ENCODE assay signal across 1 cellular context in the genomic region with DNA sequence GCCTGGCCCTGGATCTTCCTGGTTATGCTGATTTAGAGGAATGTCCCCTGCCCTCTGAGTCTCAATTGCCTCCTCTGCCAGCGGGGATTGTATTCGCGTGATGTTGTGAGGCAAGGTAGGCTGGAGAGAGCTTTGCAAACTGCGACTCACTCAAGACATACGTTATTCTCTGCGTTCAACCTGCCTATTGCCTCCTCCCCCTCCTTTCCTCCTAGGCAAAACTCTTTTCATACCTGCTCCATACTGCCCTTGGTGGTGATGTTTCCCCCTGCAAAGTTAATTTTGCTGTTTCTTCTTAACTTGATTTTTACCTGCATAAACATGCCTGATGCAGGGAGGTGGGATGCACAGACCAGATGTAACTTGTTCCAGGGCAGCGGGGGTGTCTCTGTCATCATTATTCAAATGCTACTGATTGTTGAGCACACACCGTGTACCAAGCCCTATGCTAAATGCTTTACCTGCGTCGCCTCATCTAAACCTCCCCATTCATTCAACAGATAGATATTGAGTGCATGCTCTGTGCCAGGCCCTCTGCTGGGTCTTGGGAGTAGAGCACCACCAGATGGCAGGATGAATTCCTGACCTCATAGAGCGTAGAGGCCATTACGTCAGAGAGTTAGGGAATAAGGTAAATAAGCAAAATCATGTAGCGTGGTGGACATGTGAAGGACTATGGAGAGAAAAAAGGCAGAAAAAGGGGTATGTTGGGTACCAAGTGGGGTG.
TF ChIP-seq lines count a peak whose summit lies in the region.

No MANE protein-coding gene starts in this region.

TF ChIP-seq in SK-N-SH treated with all-trans-retinoic acid at 6 μM for 48 hours, 23 proteins besides CTCF, POLR2A, EP300 and RAD21 (continued from another document):
- TF ChIP-seq, protein P1, sequence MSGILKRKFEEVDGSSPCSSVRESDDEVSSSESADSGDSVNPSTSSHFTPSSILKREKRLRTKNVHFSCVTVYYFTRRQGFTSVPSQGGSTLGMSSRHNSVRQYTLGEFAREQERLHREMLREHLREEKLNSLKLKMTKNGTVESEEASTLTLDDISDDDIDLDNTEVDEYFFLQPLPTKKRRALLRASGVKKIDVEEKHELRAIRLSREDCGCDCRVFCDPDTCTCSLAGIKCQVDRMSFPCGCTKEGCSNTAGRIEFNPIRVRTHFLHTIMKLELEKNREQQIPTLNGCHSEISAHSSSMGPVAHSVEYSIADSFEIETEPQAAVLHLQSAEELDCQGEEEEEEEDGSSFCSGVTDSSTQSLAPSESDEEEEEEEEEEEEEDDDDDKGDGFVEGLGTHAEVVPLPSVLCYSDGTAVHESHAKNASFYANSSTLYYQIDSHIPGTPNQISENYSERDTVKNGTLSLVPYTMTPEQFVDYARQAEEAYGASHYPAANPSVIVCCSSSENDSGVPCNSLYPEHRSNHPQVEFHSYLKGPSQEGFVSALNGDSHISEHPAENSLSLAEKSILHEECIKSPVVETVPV (CRISPR knock-in tag; IDR thresholded peaks at IDR 0.05), result no peak
- TF ChIP-seq ZFP30 (CRISPR knock-in tag; IDR thresholded peaks at IDR 0.05) (no peak), CSDC2 (CRISPR knock-in tag; IDR thresholded peaks at IDR 0.05) (no peak), ZC3H10 (CRISPR knock-in tag; IDR thresholded peaks at IDR 0.05) (no peak), ZNF565 (CRISPR knock-in tag; conservative IDR thresholded peaks at IDR 0.05; ENCODE audit: low read depth) (no peak), OSR1 (CRISPR knock-in tag; IDR thresholded peaks at IDR 0.05) (no peak), ESRRG (CRISPR knock-in tag; IDR thresholded peaks at IDR 0.05) (no peak), GLIS3 (CRISPR knock-in tag; IDR thresholded peaks at IDR 0.05) (no peak), TOX (CRISPR knock-in tag; IDR thresholded peaks at IDR 0.05; ENCODE audit: borderline replicate concordance) (no peak), TCF4 (CRISPR knock-in tag; IDR thresholded peaks at IDR 0.05; ENCODE audit: borderline replicate concordance) (no peak), RARB (CRISPR knock-in tag; IDR thresholded peaks at IDR 0.05) (no peak), ZNF8 (CRISPR knock-in tag; IDR thresholded peaks at IDR 0.05) (no peak)
- TF ChIP-seq, protein P2, sequence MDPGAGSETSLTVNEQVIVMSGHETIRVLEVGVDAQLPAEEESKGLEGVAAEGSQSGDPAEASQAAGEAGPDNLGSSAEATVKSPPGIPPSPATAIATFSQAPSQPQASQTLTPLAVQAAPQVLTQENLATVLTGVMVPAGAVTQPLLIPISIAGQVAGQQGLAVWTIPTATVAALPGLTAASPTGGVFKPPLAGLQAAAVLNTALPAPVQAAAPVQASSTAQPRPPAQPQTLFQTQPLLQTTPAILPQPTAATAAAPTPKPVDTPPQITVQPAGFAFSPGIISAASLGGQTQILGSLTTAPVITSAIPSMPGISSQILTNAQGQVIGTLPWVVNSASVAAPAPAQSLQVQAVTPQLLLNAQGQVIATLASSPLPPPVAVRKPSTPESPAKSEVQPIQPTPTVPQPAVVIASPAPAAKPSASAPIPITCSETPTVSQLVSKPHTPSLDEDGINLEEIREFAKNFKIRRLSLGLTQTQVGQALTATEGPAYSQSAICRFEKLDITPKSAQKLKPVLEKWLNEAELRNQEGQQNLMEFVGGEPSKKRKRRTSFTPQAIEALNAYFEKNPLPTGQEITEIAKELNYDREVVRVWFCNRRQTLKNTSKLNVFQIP (CRISPR knock-in tag; IDR thresholded peaks at IDR 0.05; ENCODE audit: borderline replicate concordance, low read depth), result no peak
